In the genomic region with DNA sequence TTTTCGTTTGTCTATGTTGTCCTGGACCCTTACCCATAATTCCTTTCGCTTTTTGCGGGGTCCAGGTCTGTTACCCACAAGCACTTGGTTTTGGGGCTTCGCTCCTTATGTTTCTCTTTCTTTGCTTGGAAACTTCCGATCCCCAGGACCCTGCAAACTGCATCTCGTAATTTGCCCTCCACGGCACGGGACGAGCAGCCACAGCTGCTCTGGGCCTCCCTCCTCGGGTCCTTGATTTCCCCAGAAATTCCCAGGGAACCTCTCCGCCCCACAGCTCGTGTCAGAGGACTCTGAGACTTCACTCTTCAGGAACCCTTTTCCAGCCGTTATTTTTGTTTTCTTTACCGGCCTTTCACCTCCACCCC, we compare ENCODE assay signal across 1 cellular context.
TF ChIP-seq lines count a peak whose summit lies in the region.

No MANE protein-coding gene starts in this region.

TF ChIP-seq in IMR-90, 13 proteins besides CTCF, POLR2A, EP300 and RAD21 (continued from another document):
- TF ChIP-seq NFE2L2 (IDR thresholded peaks at IDR 0.05; ENCODE audit: low read depth, low read length): no peak
- no peak for TF ChIP-seq BHLHE40 (IDR thresholded peaks at IDR 0.05; ENCODE audit: low read depth, low read length)
- TF ChIP-seq, protein P1, sequence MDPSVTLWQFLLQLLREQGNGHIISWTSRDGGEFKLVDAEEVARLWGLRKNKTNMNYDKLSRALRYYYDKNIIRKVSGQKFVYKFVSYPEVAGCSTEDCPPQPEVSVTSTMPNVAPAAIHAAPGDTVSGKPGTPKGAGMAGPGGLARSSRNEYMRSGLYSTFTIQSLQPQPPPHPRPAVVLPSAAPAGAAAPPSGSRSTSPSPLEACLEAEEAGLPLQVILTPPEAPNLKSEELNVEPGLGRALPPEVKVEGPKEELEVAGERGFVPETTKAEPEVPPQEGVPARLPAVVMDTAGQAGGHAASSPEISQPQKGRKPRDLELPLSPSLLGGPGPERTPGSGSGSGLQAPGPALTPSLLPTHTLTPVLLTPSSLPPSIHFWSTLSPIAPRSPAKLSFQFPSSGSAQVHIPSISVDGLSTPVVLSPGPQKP (IDR thresholded peaks at IDR 0.05; ENCODE audit: borderline replicate concordance, low read depth, low read length): no peak
- no peak for TF ChIP-seq FOS (IDR thresholded peaks at IDR 0.05; ENCODE audit: low read depth, low read length)
- TF ChIP-seq USF2 (IDR thresholded peaks at IDR 0.05; ENCODE audit: low read depth, low read length): no peak
- TF ChIP-seq RCOR1 (IDR thresholded peaks at IDR 0.05; ENCODE audit: insufficient replicate concordance, low read length): no peak
- no peak for TF ChIP-seq MXI1 (IDR thresholded peaks at IDR 0.05; ENCODE audit: borderline replicate concordance, low read depth, low read length)
- no peak for TF ChIP-seq MAZ (IDR thresholded peaks at IDR 0.05; ENCODE audit: borderline replicate concordance, low read depth, low read length)
- TF ChIP-seq CEBPB (IDR thresholded peaks at IDR 0.05; ENCODE audit: low read depth, low read length): no peak
